In the genomic region with DNA sequence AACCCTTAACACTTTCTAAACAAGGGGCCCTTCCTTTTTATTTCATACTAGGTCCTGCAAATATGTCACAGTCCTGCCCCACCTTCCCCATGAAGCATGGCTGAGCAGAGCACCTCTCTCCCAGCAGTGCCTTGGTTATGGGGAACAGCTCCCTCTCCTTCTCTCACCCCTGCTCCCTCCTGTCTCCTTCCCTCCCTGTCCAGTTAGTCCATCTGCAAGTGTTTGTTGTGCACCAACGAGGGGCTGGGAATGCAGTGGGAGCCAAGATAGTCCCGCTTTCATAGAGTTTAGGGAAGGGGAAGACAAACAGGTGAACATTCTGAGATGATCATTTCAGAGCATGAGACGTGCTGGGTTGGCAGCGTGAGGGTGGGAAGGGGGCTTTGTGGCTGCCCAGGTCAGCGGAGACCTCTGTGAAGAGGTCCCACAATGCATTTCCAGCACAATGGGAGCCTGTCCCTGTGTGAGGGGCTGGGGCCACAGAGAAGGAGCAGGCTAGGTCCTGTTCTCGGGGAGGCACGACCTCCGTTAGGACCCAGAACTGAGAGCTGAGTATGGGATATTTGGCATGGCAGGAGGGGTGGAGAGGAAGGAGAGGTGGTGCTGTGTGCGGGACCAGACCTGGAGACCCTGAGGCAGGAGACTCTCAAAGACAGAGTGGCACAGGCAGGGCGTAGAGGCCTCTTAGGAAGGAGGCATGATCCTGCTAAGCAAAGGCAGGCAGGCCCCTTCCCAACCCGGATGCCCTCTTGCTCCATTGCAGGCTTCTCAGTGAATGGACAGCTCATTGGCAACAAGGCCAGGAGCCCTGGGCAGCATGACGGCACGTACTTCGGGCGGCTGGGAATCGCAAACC, we compare ENCODE assay signal across 24 cellular contexts. TPM values are rescaled to one million over a fixed set of nuclear protein-coding genes. Genes with fewer than 3 reads are reported as not detected.
DNase-seq lines count a peak whose midpoint lies in the region; ATAC-seq and TF ChIP-seq lines count a peak whose summit lies in the region.
"Had no signal": no experiment of that assay in that cellular context is flagged by ENCODE, and none has a peak within 500 bp of the region (broad histone marks: within the 10 kb centered on the region; RNA-seq: fewer than 3 reads in every experiment).

No MANE protein-coding gene starts in this region.

- no peak overlapping the region for H3K14ac ChIP-seq in H9 (ENCODE audit: insufficient read depth, low read length)
- no peak overlapping the region for H3K14ac ChIP-seq in mesenchymal stem cell (ENCODE audit: low read length in 2 of 2)

- no peaks in the 10 kb centered on the region for H3K4me1 ChIP-seq in H9 (ENCODE audit: insufficient read depth, low read length)
- peaks cover 3% of the 10 kb centered on the region for H3K4me1 ChIP-seq in mesenchymal stem cell (ENCODE audit: control insufficient read depth, insufficient read depth, low read depth, low read length)
- H3K4me1 ChIP-seq: SJSA1 had no signal

- H3K36me3 ChIP-seq in mesenchymal stem cell (ENCODE audit: control insufficient read depth in 1 of 2, insufficient read depth in 2 of 2, low read depth in 1 of 2, low read length in 2 of 2), result peaks cover 0 to 5% of the 10 kb centered on the region in 2 experiments
- H3K36me3 ChIP-seq: MG63, SJSA1 had no signal

- no peak overlapping the region for H3K9ac ChIP-seq in H9 (ENCODE audit: extremely low read depth, insufficient read length, low read length)
- no peak overlapping the region for H3K9ac ChIP-seq in mesenchymal stem cell (ENCODE audit: low read length)

- H3T11ph ChIP-seq in H9 (ENCODE audit: low read length), result no peak overlapping the region

- no peak overlapping the region for H3K56ac ChIP-seq in H9 (ENCODE audit: insufficient read length, low read depth, low read length)

- ATAC-seq in stimulated activated effector memory CD8-positive, alpha-beta T cell treated with anti-CD3 and anti-CD28 coated beads, Interleukin-12 subunit alpha, Interleukin-12 subunit beta, amount 100 ng/mL, for 72 hours, result no peak
- ATAC-seq in HG02973 (IDR thresholded peaks at IDR 0.05; ENCODE audit: unreplicated experiment) (no peak), GM21515 (IDR thresholded peaks at IDR 0.05; ENCODE audit: unreplicated experiment) (no peak)
- ATAC-seq: CD8-positive, alpha-beta T cell; GM12878; K562; Right ventricle myocardium inferior had no signal

- H4K8ac ChIP-seq in H9 (replicated peaks; ENCODE audit: insufficient read length, low read depth, low read length) (no peak overlapping the region), mesenchymal stem cell (ENCODE audit: low read length) (no peak overlapping the region)

- H3K9me3 Mint-ChIP-seq in H9 (no peaks in the 10 kb centered on the region; a peak in 1 of 5 replicates), chondrocyte (ENCODE audit: low read depth) (no peaks in the 10 kb centered on the region)
- no peaks in the 10 kb centered on the region for H3K9me3 Mint-ChIP-seq in stimulated activated effector memory CD8-positive, alpha-beta T cell treated with anti-CD3 and anti-CD28 coated beads, Interleukin-12 subunit alpha, Interleukin-12 subunit beta, amount 100 ng/mL, for 72 hours
- H3K9me3 Mint-ChIP-seq: CD8-positive, alpha-beta T cell had no signal

- H3K27ac ChIP-seq in H9 (ENCODE audit: insufficient read length, low read depth, low read length), result no peak overlapping the region
- H3K27ac ChIP-seq in mesenchymal stem cell (ENCODE audit: low read length, poor library complexity, severe bottlenecking), result no peak overlapping the region
- H3K27ac ChIP-seq: SJSA1 had no signal

- no peaks in the 10 kb centered on the region for H3K79me2 ChIP-seq in H9 (ENCODE audit: insufficient read depth, low read length)

- H3K4me1 Mint-ChIP-seq in H9 (no peaks in the 10 kb centered on the region), chondrocyte (ENCODE audit: low read depth) (peaks cover 5% of the 10 kb centered on the region)
- peaks cover 4% of the 10 kb centered on the region for H3K4me1 Mint-ChIP-seq in stimulated activated effector memory CD8-positive, alpha-beta T cell treated with anti-CD3 and anti-CD28 coated beads, Interleukin-12 subunit alpha, Interleukin-12 subunit beta, amount 100 ng/mL, for 72 hours

- no peaks in the 10 kb centered on the region for H4K20me1 ChIP-seq in H9 (ENCODE audit: control insufficient read depth, insufficient read depth, insufficient read length)

- no peak overlapping the region for H4K5ac ChIP-seq in H9 (ENCODE audit: insufficient read length, low read depth, low read length)

- peaks cover 2% of the 10 kb centered on the region for H3K27me3 Mint-ChIP-seq in H9 (ENCODE audit: low read depth)
- no peaks in the 10 kb centered on the region for H3K27me3 Mint-ChIP-seq in chondrocyte (ENCODE audit: low read depth)

- H3K27me3 ChIP-seq in H9 (ENCODE audit: insufficient read depth, low read length) (no peaks in the 10 kb centered on the region), mesenchymal stem cell (ENCODE audit: control insufficient read depth in 1 of 2, insufficient read depth in 1 of 2, low read length in 2 of 2) (peaks cover 19 to 63% of the 10 kb centered on the region in 2 experiments)
- H3K27me3 ChIP-seq: MG63, SJSA1 had no signal

- peak overlapping the region in 2 of 3 experiments; percentile 30 to 42; a peak in 5 of 7 replicates for H3K27ac Mint-ChIP-seq in H9
- H3K27ac Mint-ChIP-seq in chondrocyte (ENCODE audit: unreplicated experiment), result no peak overlapping the region
- peak overlapping the region; percentile 38 for H3K27ac Mint-ChIP-seq in stimulated activated effector memory CD8-positive, alpha-beta T cell treated with anti-CD3 and anti-CD28 coated beads, Interleukin-12 subunit alpha, Interleukin-12 subunit beta, amount 100 ng/mL, for 72 hours
- H3K27ac Mint-ChIP-seq: CD8-positive, alpha-beta T cell had no signal

- H3K4me3 Mint-ChIP-seq in H9 (no peak overlapping the region), chondrocyte (ENCODE audit: unreplicated experiment) (no peak overlapping the region)
- no peak overlapping the region for H3K4me3 Mint-ChIP-seq in stimulated activated effector memory CD8-positive, alpha-beta T cell treated with anti-CD3 and anti-CD28 coated beads, Interleukin-12 subunit alpha, Interleukin-12 subunit beta, amount 100 ng/mL, for 72 hours
- H3K4me3 Mint-ChIP-seq: CD8-positive, alpha-beta T cell had no signal

- H4K91ac ChIP-seq in H9 (ENCODE audit: insufficient read length, low read depth, low read length) (no peak overlapping the region), mesenchymal stem cell (ENCODE audit: low read length) (no peak overlapping the region)

- no peak overlapping the region for H3K4me3 ChIP-seq in mesenchymal stem cell (ENCODE audit: insufficient read depth in 1 of 2, low read depth in 1 of 2, low read length in 2 of 2)
- H3K4me3 ChIP-seq: GM12878, K562, MG63, SJSA1 had no signal

- H2AK5ac ChIP-seq in H9 (ENCODE audit: insufficient read length, low read length) (no peak overlapping the region), mesenchymal stem cell (ENCODE audit: low read length, severe bottlenecking) (no peak overlapping the region)

- H3K23ac ChIP-seq in H9 (ENCODE audit: insufficient read length, low read depth, low read length), result no peak overlapping the region
- no peak overlapping the region for H3K23ac ChIP-seq in mesenchymal stem cell (ENCODE audit: low read length in 2 of 2)

- no peaks in the 10 kb centered on the region for H3K23me2 ChIP-seq in H9 (ENCODE audit: insufficient read length, low read depth, low read length, poor library complexity, severe bottlenecking)

- H3K9me3 ChIP-seq in H9 (ENCODE audit: control insufficient read depth, low read depth, low read length) (no peaks in the 10 kb centered on the region), mesenchymal stem cell (ENCODE audit: control insufficient read depth, low read length) (no peaks in the 10 kb centered on the region)
- H3K9me3 ChIP-seq: MG63, SJSA1 had no signal

- no peak overlapping the region for H2BK20ac ChIP-seq in H9 (ENCODE audit: low read depth, low read length, poor library complexity, severe bottlenecking)

- H3K18ac ChIP-seq in H9 (ENCODE audit: insufficient read length, low read depth, low read length) (no peak overlapping the region), mesenchymal stem cell (ENCODE audit: low read depth in 1 of 2, low read length in 2 of 2) (no peak overlapping the region)

- no peak for DNase-seq in H9
- peak; percentile 82 for DNase-seq in chondrocyte (ENCODE audit: low spot score)
- no peak for DNase-seq in mesenchymal stem cell
- no peak for DNase-seq in stimulated activated effector memory CD8-positive, alpha-beta T cell treated with anti-CD3 and anti-CD28 coated beads, Interleukin-12 subunit alpha, Interleukin-12 subunit beta, amount 100 ng/mL, for 72 hours (ENCODE audit: low spot score in 2 of 2)
- no peak for DNase-seq in midbrain (lab: John Stamatoyannopoulos, UW)
- DNase-seq: C1 segment of cervical spinal cord, DND-41, MG63, NCI-H1417, NCI-H1694 treated with DMSO at 0.1 percent for 48 hours, NCI-H2081 treated with DMSO at 0.1 percent for 48 hours, NCI-H2171 treated with DMSO at 0.1 percent for 48 hours, NCI-H524 treated with DMSO at 0.1 percent for 48 hours, NCI-H82 had no signal

- H2BK15ac ChIP-seq in H9 (ENCODE audit: low read depth, low read length) (no peak overlapping the region), mesenchymal stem cell (ENCODE audit: low read depth, poor library complexity, severe bottlenecking) (peak overlapping the region; percentile 53)

- H3K36me3 Mint-ChIP-seq in H9 (ENCODE audit: insufficient read depth in 1 of 3, low read depth in 3 of 3) (no peaks in the 10 kb centered on the region; a peak in 2 of 7 replicates), chondrocyte (ENCODE audit: low read depth) (no peaks in the 10 kb centered on the region)
- H3K36me3 Mint-ChIP-seq in stimulated activated effector memory CD8-positive, alpha-beta T cell treated with anti-CD3 and anti-CD28 coated beads, Interleukin-12 subunit alpha, Interleukin-12 subunit beta, amount 100 ng/mL, for 72 hours, result no peaks in the 10 kb centered on the region
- H3K36me3 Mint-ChIP-seq: CD8-positive, alpha-beta T cell had no signal

- H2BK120ac ChIP-seq in H9 (ENCODE audit: low read depth, low read length, poor library complexity, severe bottlenecking) (no peak overlapping the region), mesenchymal stem cell (ENCODE audit: low read depth, low read length) (no peak overlapping the region)

- TF ChIP-seq CTCF in H9 (conservative IDR thresholded peaks at IDR 0.05) (no peak), chondrocyte (IDR thresholded peaks at IDR 0.05) (no peak)

- H3K79me1 ChIP-seq in H9 (ENCODE audit: insufficient read depth, low read depth, low read length, poor library complexity, severe bottlenecking) (no peaks in the 10 kb centered on the region), mesenchymal stem cell (replicated peaks; ENCODE audit: low read length, poor library complexity, severe bottlenecking) (no peaks in the 10 kb centered on the region)

- H3K4me2 ChIP-seq in H9 (ENCODE audit: insufficient read depth, insufficient read length, low read length) (no peak overlapping the region), mesenchymal stem cell (ENCODE audit: low read length, poor library complexity, severe bottlenecking) (no peak overlapping the region)

- H3K4ac ChIP-seq in H9 (ENCODE audit: low read depth, low read length), result no peak overlapping the region
- H3K4ac ChIP-seq in mesenchymal stem cell (ENCODE audit: low read depth in 1 of 2, low read length in 2 of 2), result no peak overlapping the region

- H2BK5ac ChIP-seq in H9 (ENCODE audit: insufficient read length, low read length) (no peak overlapping the region), mesenchymal stem cell (ENCODE audit: low read depth, low read length, poor library complexity, severe bottlenecking) (no peak overlapping the region)

- H2BK12ac ChIP-seq in H9 (ENCODE audit: insufficient read length, low read depth, low read length) (no peak overlapping the region), mesenchymal stem cell (ENCODE audit: low read length in 2 of 2) (no peak overlapping the region)

- H2AFZ ChIP-seq in H9 (ENCODE audit: low read length) (no peak overlapping the region), mesenchymal stem cell (ENCODE audit: low read depth, low read length) (no peak overlapping the region)

- WGBS in H9 (ENCODE audit: extremely low coverage, insufficient read length, low lambda C conversion rate), result no CpG with 5 or more reads among the region's 16 CpGs
- WGBS in mesenchymal stem cell, result 84% methylated on average over 16 of the region's 16 CpGs

RNA-seq across cellular contexts. Expression of gene ITIH3, which starts 5.5 kb away (rescaled TPM):
- not detected in 2 replicates for total RNA-seq in H9 (2021)
- total RNA-seq in chondrocyte, result 3.5 to 17.8 TPM (median 16.9 TPM) in 3 replicates
- polyA plus RNA-seq in mesenchymal stem cell (2013, experiment 1 of 2), result 0.06 TPM
- 0.12 TPM for polyA plus RNA-seq in mesenchymal stem cell (2013, experiment 2 of 2)
- total RNA-seq: CD8-positive, alpha-beta T cell; H4; LHCN-M2; OCI-LY7 had no signal
- polyA plus RNA-seq: K562 had no signal

RNA-seq across cellular contexts. Expression of gene ITIH1, which starts 11.7 kb away (rescaled TPM):
- total RNA-seq in H9 (2021) (not detected in 2 replicates), chondrocyte (not detected in 3 replicates)
- 0.07 TPM for polyA plus RNA-seq in mesenchymal stem cell (2013, experiment 1 of 2)
- not detected for polyA plus RNA-seq in mesenchymal stem cell (2013, experiment 2 of 2)
- total RNA-seq: CD8-positive, alpha-beta T cell; H4; LHCN-M2; OCI-LY7; Right ventricle myocardium inferior; SJSA1 had no signal
- polyA plus RNA-seq: K562 had no signal

RNA-seq across cellular contexts. Expression of gene NEK4, which starts 18.4 kb away (rescaled TPM):
- 35.2 and 36.0 TPM in 2 replicates for total RNA-seq in H9 (2021)
- 11.3 to 15.6 TPM (median 11.6 TPM) in 3 replicates for total RNA-seq in chondrocyte
- polyA plus RNA-seq in mesenchymal stem cell (2013, experiment 1 of 2), result 6.9 TPM
- 6.8 TPM for polyA plus RNA-seq in mesenchymal stem cell (2013, experiment 2 of 2)

RNA-seq across cellular contexts. Expression of gene ITIH4, which starts 41.4 kb away (rescaled TPM):
- total RNA-seq in H9 (2021) (3.0 and 3.4 TPM in 2 replicates), chondrocyte (5.2 to 8.3 TPM (median 6.3 TPM) in 3 replicates)
- polyA plus RNA-seq in mesenchymal stem cell (2013, experiment 1 of 2), result 0.80 TPM
- polyA plus RNA-seq in mesenchymal stem cell (2013, experiment 2 of 2), result 0.93 TPM
- total RNA-seq: SJSA1 had no signal

RNA-seq across cellular contexts. Expression of gene MUSTN1, which starts 45.7 kb away (rescaled TPM):
- total RNA-seq in H9 (2021), result 0.55 and 0.72 TPM in 2 replicates
- total RNA-seq in chondrocyte, result 1.4 to 9.2 TPM (median 6.9 TPM) in 3 replicates
- polyA plus RNA-seq in mesenchymal stem cell (2013, experiment 1 of 2), result 0.48 TPM
- not detected for polyA plus RNA-seq in mesenchymal stem cell (2013, experiment 2 of 2)
- total RNA-seq: H4, LHCN-M2, SJSA1 had no signal
